ENCODE assay signal across 8 cellular contexts in the genomic region with DNA sequence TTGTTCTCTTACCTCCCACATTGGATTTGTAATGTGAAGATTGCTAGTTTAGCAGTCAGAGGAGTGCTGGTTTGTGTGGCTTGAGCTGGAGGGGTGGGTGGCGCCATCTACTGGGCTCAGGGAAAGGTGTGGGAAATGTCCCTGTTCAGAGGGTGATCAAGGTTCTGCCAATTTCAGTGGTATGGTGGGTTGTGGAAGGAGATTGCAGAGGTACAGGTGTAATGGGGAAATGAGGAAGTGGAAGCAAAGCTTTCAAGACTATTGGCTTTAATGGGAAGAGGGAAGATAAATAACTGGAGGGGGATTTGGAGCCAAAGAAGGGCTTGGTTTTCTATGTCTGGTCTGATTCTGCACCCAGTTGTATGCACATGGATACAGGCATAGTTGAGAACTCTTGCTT.
DNase-seq lines count a peak whose midpoint lies in the region; ATAC-seq, FAIRE-seq and TF ChIP-seq lines count a peak whose summit lies in the region.

No MANE protein-coding gene starts in this region.

- POLR2A ChIA-PET in K562 (lab: Yijun Ruan, JAX) = interaction anchor here (1.1 kb wide), 1 partner anchor 12 kb away, joined by 3 read pairs; no protein-coding TSS in a partner anchor

- in situ Hi-C loops in K562 (cut with MboI) = no loop called here

- H3K4me1 ChIP-seq in K562 (replicated peaks in 1 of 2; ENCODE audit: control insufficient read depth in 2 of 2, insufficient read depth in 2 of 2, low read length in 2 of 2) = no peaks in the 10 kb centered on the region

- TF ChIP-seq CTCF in Calu3 (IDR thresholded peaks at IDR 0.05; ENCODE audit: unreplicated experiment) = peak; percentile 81
- TF ChIP-seq CTCF in K562 (IDR thresholded peaks at IDR 0.05 in 2 of 3, conservative IDR thresholded peaks at IDR 0.05 in 1 of 3; ENCODE audit: insufficient read depth in 2 of 3, low read depth in 1 of 3, low read length in 3 of 3) = peak; percentile 87 to 97 (median 95)
- no peak for TF ChIP-seq CTCF in omental fat pad (IDR thresholded peaks at IDR 0.05)

- peaks cover 10% of the 10 kb centered on the region for H3K36me3 Mint-ChIP-seq in Calu3 (ENCODE audit: insufficient read depth, unreplicated experiment)
- H3K36me3 Mint-ChIP-seq in immature natural killer cell = no peaks in the 10 kb centered on the region

- intact Hi-C loops in Calu3 (cut with micrococcal nuclease; ENCODE audit: unreplicated experiment) (loop anchor here (1.0 to 5.0 kb wide), 4 partner anchors 75 to 502 kb away; partner anchors contain the start of gene OSMR), K562 (cut with micrococcal nuclease) (loop anchor here (1.0 to 10.0 kb wide), 5 partner anchors 75 to 715 kb away; partner anchors contain the start of gene OSMR)

- no peaks in the 10 kb centered on the region for H3K36me3 ChIP-seq in K562 (ENCODE audit: control insufficient read depth, insufficient read depth, low read length)

- WGBS in K562 (ENCODE audit: insufficient coverage, low coverage, missing lambda C conversion rate) = 0% methylated on average over 1 of the region's 1 CpG

- H3K4me3 Mint-ChIP-seq in Calu3 (ENCODE audit: low read depth, unreplicated experiment) (no peak overlapping the region), immature natural killer cell (no peak overlapping the region)

- peak; percentile 94 for FAIRE-seq in K562 (lab: Jason Lieb, UNC)

- H3K9me3 Mint-ChIP-seq in Calu3 (ENCODE audit: low read depth, unreplicated experiment) (no peaks in the 10 kb centered on the region), immature natural killer cell (peaks cover 0 to 2% (median 0%) of the 10 kb centered on the region in 6 donors)

- H3K27me3 Mint-ChIP-seq in Calu3 (ENCODE audit: unreplicated experiment) (no peaks in the 10 kb centered on the region), immature natural killer cell (ENCODE audit: low read depth in 3 of 3) (peaks cover 5 to 19% (median 7%) of the 10 kb centered on the region in 3 donors)

- H2AFZ ChIP-seq in K562 (ENCODE audit: low read depth, low read length) = no peak overlapping the region

- H3K4me2 ChIP-seq in K562 (ENCODE audit: insufficient read depth, low read length) = no peak overlapping the region

- H3K27ac ChIP-seq in K562 (ENCODE audit: extremely low read depth, low read depth, low read length) = no peak overlapping the region

- H3K27ac Mint-ChIP-seq in Calu3 (ENCODE audit: unreplicated experiment) (no peak overlapping the region), immature natural killer cell (no peak overlapping the region)

- CTCF ChIA-PET in Calu3 (lab: Charles Lee) (interaction anchor here (1.2 to 1.5 kb wide), 2 partner anchors 11 to 481 kb away, joined by 3 to 11 read pairs; no protein-coding TSS in a partner anchor), K562 (lab: Yijun Ruan, JAX; ENCODE audit: low intra/inter-chr PET ratio) (interaction anchor here (0.8 to 1.6 kb wide), 6 partner anchors 91 to 714 kb away, joined by 3 to 11 read pairs (median 4); no protein-coding TSS in a partner anchor)

- BruUV-seq in Calu3 (replicated peaks; lab: Mats Ljungman, UMichigan) (no TSS peak), K562 (replicated peaks; lab: Mats Ljungman, UMichigan) (no TSS peak)

- H3K4me3 ChIP-seq in K562 = no peak overlapping the region

- no peaks in the 10 kb centered on the region for H3K79me2 ChIP-seq in K562 (ENCODE audit: control insufficient read depth, insufficient read depth, low read length)

- TF ChIP-seq POLR2A in K562 (conservative IDR thresholded peaks at IDR 0.05) = no peak

- DNase-seq in Calu3 = peak; percentile 66
- peak; percentile 63 for DNase-seq in M059J (ENCODE audit: low read depth)
- peak; percentile 69 to 81 (median 73) for DNase-seq in K562 (ENCODE audit: extremely low read depth in 1 of 4, low spot score in 3 of 4)
- DNase-seq in immature natural killer cell = peak; percentile 13 to 31 (median 20)
- DNase-seq in stimulated activated CD4-positive, alpha-beta T cell treated with anti-CD3 and anti-CD28 coated beads, Interleukin-2, amount 100 ng/mL, for 24 hours = peak; percentile 55 to 62
- DNase-seq in omental fat pad (ENCODE audit: low spot score) = no peak

- H3K27me3 ChIP-seq in K562 (ENCODE audit: control insufficient read depth in 2 of 2, insufficient read depth in 2 of 2, low read length in 2 of 2) = no peaks in the 10 kb centered on the region

- no peak overlapping the region for H3K9ac ChIP-seq in K562 (ENCODE audit: insufficient read depth in 1 of 2, low read depth in 2 of 2, low read length in 2 of 2)

- H3K9me1 ChIP-seq in K562 (ENCODE audit: control insufficient read depth, insufficient read depth, low read length) = no peaks in the 10 kb centered on the region

- peak; percentile 81 for ATAC-seq in GM21390 (IDR thresholded peaks at IDR 0.05; ENCODE audit: unreplicated experiment)
- ATAC-seq in SK-N-SH treated with all-trans-retinoic acid at 6 μM for 48 hours = peak; percentile 91
- peak; percentile 99 for ATAC-seq in K562
- ATAC-seq in omental fat pad (ENCODE audit: low FRiP score) = no peak

- peak; percentile 90 to 95 for TF ChIP-seq RAD21 in K562 (CRISPR knock-in tag; conservative IDR thresholded peaks at IDR 0.05 in 1 of 2, IDR thresholded peaks at IDR 0.05 in 1 of 2)

- no peak for TF ChIP-seq EP300 in K562 (IDR thresholded peaks at IDR 0.05; ENCODE audit: low read length)

- H3K4me1 Mint-ChIP-seq in Calu3 (ENCODE audit: low read depth, unreplicated experiment) (no peaks in the 10 kb centered on the region), immature natural killer cell (no peaks in the 10 kb centered on the region)

- no peaks in the 10 kb centered on the region for H3K9me3 ChIP-seq in K562 (replicated peaks; ENCODE audit: control insufficient read depth, insufficient read depth, low read depth, low read length)

- H4K20me1 ChIP-seq in K562 (replicated peaks; ENCODE audit: control insufficient read depth, insufficient read depth, low read length) = no peaks in the 10 kb centered on the region

TF ChIP-seq in SK-N-SH treated with all-trans-retinoic acid at 6 μM for 48 hours, 23 proteins besides CTCF, POLR2A, EP300 and RAD21 (continues in another document):
- TF ChIP-seq OSR1 (CRISPR knock-in tag; IDR thresholded peaks at IDR 0.05) = no peak
- no peak for TF ChIP-seq ZNF8 (CRISPR knock-in tag; IDR thresholded peaks at IDR 0.05)
- TF ChIP-seq, protein P1, sequence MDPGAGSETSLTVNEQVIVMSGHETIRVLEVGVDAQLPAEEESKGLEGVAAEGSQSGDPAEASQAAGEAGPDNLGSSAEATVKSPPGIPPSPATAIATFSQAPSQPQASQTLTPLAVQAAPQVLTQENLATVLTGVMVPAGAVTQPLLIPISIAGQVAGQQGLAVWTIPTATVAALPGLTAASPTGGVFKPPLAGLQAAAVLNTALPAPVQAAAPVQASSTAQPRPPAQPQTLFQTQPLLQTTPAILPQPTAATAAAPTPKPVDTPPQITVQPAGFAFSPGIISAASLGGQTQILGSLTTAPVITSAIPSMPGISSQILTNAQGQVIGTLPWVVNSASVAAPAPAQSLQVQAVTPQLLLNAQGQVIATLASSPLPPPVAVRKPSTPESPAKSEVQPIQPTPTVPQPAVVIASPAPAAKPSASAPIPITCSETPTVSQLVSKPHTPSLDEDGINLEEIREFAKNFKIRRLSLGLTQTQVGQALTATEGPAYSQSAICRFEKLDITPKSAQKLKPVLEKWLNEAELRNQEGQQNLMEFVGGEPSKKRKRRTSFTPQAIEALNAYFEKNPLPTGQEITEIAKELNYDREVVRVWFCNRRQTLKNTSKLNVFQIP (CRISPR knock-in tag; IDR thresholded peaks at IDR 0.05; ENCODE audit: borderline replicate concordance, low read depth) = no peak
- TF ChIP-seq CSDC2 (CRISPR knock-in tag; IDR thresholded peaks at IDR 0.05) = no peak

TF ChIP-seq in K562, 482 proteins besides CTCF, POLR2A, EP300 and RAD21 (continues in another document):
- TF ChIP-seq CLOCK (CRISPR knock-in tag; IDR thresholded peaks at IDR 0.05; ENCODE audit: borderline replicate concordance) (no peak), ASH1L (IDR thresholded peaks at IDR 0.05; ENCODE audit: borderline replicate concordance, low read depth, partially characterized antibody) (no peak), CHD2 (IDR thresholded peaks at IDR 0.05; ENCODE audit: low read depth, low read length) (no peak), POLR2G (IDR thresholded peaks at IDR 0.05; ENCODE audit: low read depth, low read length) (no peak), ZNF124 (CRISPR knock-in tag; IDR thresholded peaks at IDR 0.05) (no peak), PKNOX1 (IDR thresholded peaks at IDR 0.05) (no peak), GATAD2B (IDR thresholded peaks at IDR 0.05; ENCODE audit: borderline replicate concordance) (no peak), BDP1 (IDR thresholded peaks at IDR 0.05; ENCODE audit: insufficient read depth, insufficient read length) (no peak), SMC3 (conservative IDR thresholded peaks at IDR 0.05; ENCODE audit: insufficient read depth, low read depth, low read length) (peak; percentile 88), STAG1 (CRISPR knock-in tag; IDR thresholded peaks at IDR 0.05; ENCODE audit: borderline replicate concordance) (peak; percentile 60; the same call in 1 of the 2 replicates)

Comparison
In these comparisons a context has a peak if more than half of its experiments do, and no peak if none do; other contexts are left out.
1. CTCF ChIP-seq: peak in Calu3 (single experiment) and K562 (3 of 3); none in omental fat pad (0 of 3).